In the genomic region with DNA sequence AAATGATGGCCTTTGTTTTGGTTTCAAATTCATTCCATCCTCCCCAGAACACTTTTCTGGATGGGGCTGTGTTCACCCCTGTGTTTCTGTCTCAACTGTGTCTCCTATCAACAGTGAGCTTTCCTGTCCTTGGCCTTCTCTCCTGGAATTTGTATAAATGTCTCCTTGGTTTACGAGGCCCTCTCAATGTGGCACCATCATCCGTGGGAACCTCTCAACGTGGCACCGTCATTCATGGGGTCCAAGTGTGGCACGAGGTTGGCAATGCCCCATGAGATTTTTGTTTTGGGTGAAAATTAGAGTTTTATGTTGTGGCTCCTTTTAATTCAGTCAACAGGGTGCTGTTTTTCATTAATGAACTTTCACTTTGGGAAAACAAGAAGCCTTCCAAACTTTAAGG, we compare ENCODE assay signal across 27 cellular contexts.
"Had no signal": no experiment of that assay in that cellular context is flagged by ENCODE, and none has a peak within 500 bp of the region (broad histone marks: within the 10 kb centered on the region; RNA-seq: fewer than 3 reads in every experiment).

No MANE protein-coding gene starts in this region.

- ATAC-seq: Panc1, SK-N-SH treated with all-trans-retinoic acid at 6 μM for 48 hours had no signal

- DNase-seq: Kasumi-1, KG1, MG63, NCI-H1048, NCI-H1092 treated with DMSO at 0.1 percent for 48 hours, NCI-H1105 treated with DMSO at 0.1 percent for 48 hours, NCI-H1436, NCI-H1694, NCI-H187, NCI-H1930, NCI-H2029 treated with DMSO at 0.1 percent for 48 hours, NCI-H2081 treated with DMSO at 0.1 percent for 48 hours, NCI-H2107, NCI-H2171, NCI-H226, NCI-H446 treated with DMSO at 0.1 percent for 48 hours, NCI-H510A, NCI-H524, NCI-H526, NCI-H748 treated with DMSO at 0.1 percent for 48 hours, NCI-H82, PC-9, SHP77, SIG-M5, SJCRH30 had no signal
